ENCODE assay signal across 18 cellular contexts in the genomic region with DNA sequence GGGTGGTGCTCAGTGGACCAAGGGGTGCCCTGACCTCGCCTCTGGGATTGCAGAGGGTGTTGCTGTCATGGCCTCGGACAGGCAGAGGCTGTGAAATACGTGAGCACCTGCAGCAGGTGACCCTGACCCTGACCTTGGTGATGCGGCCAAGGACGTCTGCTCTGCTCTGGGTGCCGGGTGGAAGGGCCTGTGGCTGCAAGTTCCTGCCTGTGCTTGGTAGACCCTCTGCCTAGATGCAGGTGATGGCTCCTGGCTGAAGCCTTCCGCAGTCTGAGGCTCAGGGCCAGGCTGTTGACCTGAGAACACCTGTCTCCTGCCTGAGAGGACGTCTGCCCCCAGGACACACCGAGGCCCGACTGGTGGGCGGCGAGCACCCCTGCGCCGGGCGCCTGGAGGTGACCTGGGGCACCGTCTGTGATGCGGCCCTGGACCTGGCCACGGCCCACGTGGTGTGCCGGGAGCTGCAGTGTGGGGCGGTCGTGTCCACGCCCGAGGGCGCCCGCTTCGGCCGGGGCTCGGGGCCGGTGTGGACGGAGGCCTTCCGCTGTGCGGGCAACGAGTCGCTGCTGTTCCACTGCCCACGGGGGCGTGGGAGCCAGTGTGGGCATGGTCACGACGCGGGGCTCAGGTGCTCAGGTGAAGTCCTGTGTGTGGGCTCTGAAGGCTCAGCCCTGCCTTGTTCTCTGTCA. TPM values are rescaled to one million over a fixed set of nuclear protein-coding genes. Genes with fewer than 3 reads are reported as not detected.
"Had no signal": no experiment of that assay in that cellular context is flagged by ENCODE, and none has a peak within 500 bp of the region (broad histone marks: within the 10 kb centered on the region; RNA-seq: fewer than 3 reads in every experiment).

No MANE protein-coding gene starts in this region.

- ATAC-seq: activated T-cell treated with anti-CD3 and anti-CD28 coated beads, Interleukin-2, amount 50 U/mL, for 72 hours; body of pancreas; left ventricle myocardium superior; natural killer cell had no signal

- H3K9me3 Mint-ChIP-seq: activated T-cell treated with anti-CD3 and anti-CD28 coated beads, Interleukin-2, amount 50 U/mL, for 72 hours; natural killer cell had no signal

- H3K79me2 ChIP-seq: parathyroid adenoma had no signal

- H3K27ac ChIP-seq: body of pancreas, dorsolateral prefrontal cortex, parathyroid adenoma, spleen had no signal

- H3K27me3 Mint-ChIP-seq: activated naive CD8-positive, alpha-beta T cell had no signal

- H3K9me3 ChIP-seq: body of pancreas, spleen had no signal

- H3K4me3 ChIP-seq: body of pancreas, dorsolateral prefrontal cortex, spleen had no signal

- DNase-seq: activated CD4-positive, alpha-beta T cell treated with anti-CD3 and anti-CD28 coated beads for 48 hours; activated gamma-delta T cell treated with Interleukin-2 at 50 U/mL for 16 hours; activated T-cell treated with anti-CD3 and anti-CD28 coated beads, Interleukin-2, amount 50 U/mL, for 72 hours; amygdala; body of pancreas; caudate nucleus; left ventricle myocardium superior; mesenchymal stem cell; natural killer cell; stimulated activated naive CD4-positive, alpha-beta T cell; SW 1271 had no signal

- H3K4me1 ChIP-seq: body of pancreas, parathyroid adenoma, spleen had no signal

- H3K36me3 ChIP-seq: spleen had no signal

- H3K27me3 ChIP-seq: body of pancreas, dorsolateral prefrontal cortex, spleen had no signal

- H3K36me3 Mint-ChIP-seq: activated naive CD8-positive, alpha-beta T cell; natural killer cell had no signal

- H3K4me3 Mint-ChIP-seq: activated naive CD8-positive, alpha-beta T cell; activated T-cell treated with anti-CD3 and anti-CD28 coated beads, Interleukin-2, amount 50 U/mL, for 72 hours; natural killer cell had no signal

- H2AFZ ChIP-seq: parathyroid adenoma had no signal

- H3K9ac ChIP-seq: parathyroid adenoma had no signal

- H3K27ac Mint-ChIP-seq: activated naive CD8-positive, alpha-beta T cell; activated T-cell treated with anti-CD3 and anti-CD28 coated beads, Interleukin-2, amount 50 U/mL, for 72 hours; natural killer cell had no signal

RNA-seq across cellular contexts. Expression of a gene that starts 4.4 kb away (rescaled TPM):
- total RNA-seq: kidney epithelial cell had no signal

RNA-seq across cellular contexts. Expression of a gene that starts 33.7 kb away (rescaled TPM):
- total RNA-seq: activated T-cell treated with anti-CD3 and anti-CD28 coated beads, Interleukin-2, amount 50 U/mL, for 72 hours; body of pancreas; left ventricle myocardium superior; natural killer cell; T-helper 2 cell treated with Interferon-gamma antibody and Interleukin-4, amounts not matched to agents 100 ng/mL and 5 ng/mL, for 36 hours; ureter had no signal
